ENCODE assay signal across 10 cellular contexts in genomic region chr4:125244848-125245450, GRCh38.
A peak's percentile ranks its signal among the peaks of the same experiment; 100 is the strongest.
DNase-seq lines count a peak whose midpoint lies in the region; ATAC-seq and TF ChIP-seq lines count a peak whose summit lies in the region.
"Had no signal": no experiment of that assay in that cellular context is flagged by ENCODE, and none has a peak within 500 bp of the region (broad histone marks: within the 10 kb centered on the region; RNA-seq: fewer than 3 reads in every experiment).

No MANE protein-coding gene starts in this region.

- no peak overlapping the region for H3K4me3 Mint-ChIP-seq in glutamatergic neuron (ENCODE audit: unreplicated experiment)
- H3K4me3 Mint-ChIP-seq in type B pancreatic cell: no peak overlapping the region

- H3K9me3 Mint-ChIP-seq in glutamatergic neuron (ENCODE audit: unreplicated experiment): no peaks in the 10 kb centered on the region
- H3K9me3 Mint-ChIP-seq in type B pancreatic cell: no peaks in the 10 kb centered on the region

- peaks cover 2% of the 10 kb centered on the region for H3K27me3 Mint-ChIP-seq in glutamatergic neuron (ENCODE audit: unreplicated experiment)
- no peaks in the 10 kb centered on the region for H3K27me3 Mint-ChIP-seq in type B pancreatic cell

- H3K4me1 ChIP-seq in heart left ventricle: no peaks in the 10 kb centered on the region
- no peaks in the 10 kb centered on the region for H3K4me1 ChIP-seq in right atrium auricular region
- H3K4me1 ChIP-seq: Caco-2 had no signal

- TF ChIP-seq POLR2A in heart left ventricle (IDR thresholded peaks at IDR 0.05): no peak

- H3K36me3 ChIP-seq in heart left ventricle: no peaks in the 10 kb centered on the region
- no peaks in the 10 kb centered on the region for H3K36me3 ChIP-seq in right atrium auricular region

- 32 to 46% (median 40%) methylated on average over 2 of the region's 2 CpGs for WGBS in heart left ventricle, 4 donors

- H3K4me3 ChIP-seq in heart left ventricle: no peak overlapping the region
- H3K4me3 ChIP-seq in right atrium auricular region: no peak overlapping the region

- H3K4me1 Mint-ChIP-seq in glutamatergic neuron (ENCODE audit: low read depth, unreplicated experiment) (peaks cover 11% of the 10 kb centered on the region), type B pancreatic cell (ENCODE audit: unreplicated experiment) (peaks cover 5% of the 10 kb centered on the region)

- intact Hi-C loops in heart left ventricle (cut with DNase I) (loop anchor here (1.0 to 10.0 kb wide), 6 partner anchors 540 to 913 kb away; no protein-coding TSS in a partner anchor), left ventricle myocardium superior (cut with micrococcal nuclease) (loop anchor here (2.0 kb wide), 1 partner anchor 912 kb away; no protein-coding TSS in a partner anchor)

- TF ChIP-seq CTCF in heart left ventricle (IDR thresholded peaks at IDR 0.05) (peak in 10 of 12 donors; percentile 28 to 63 (median 56)), right atrium auricular region (IDR thresholded peaks at IDR 0.05) (peak in 1 of 2 donors; percentile 56), VCaP (conservative IDR thresholded peaks at IDR 0.05) (peak; percentile 66), glutamatergic neuron (IDR thresholded peaks at IDR 0.05; ENCODE audit: partially characterized antibody, unreplicated experiment) (peak; percentile 24), type B pancreatic cell (conservative IDR thresholded peaks at IDR 0.05) (peak; percentile 72)

- DNase-seq in heart left ventricle: no peak
- DNase-seq in right atrium auricular region (ENCODE audit: low spot score): no peak
- no peak for DNase-seq in glutamatergic neuron
- no peak for DNase-seq in type B pancreatic cell (ENCODE audit: extremely low spot score, unreplicated experiment)
- DNase-seq in activated effector memory CD4-positive, alpha-beta T cell treated with anti-CD3 and anti-CD28 coated beads, Interleukin-2, amount 50 U/mL, for 16 hours: no peak
- no peak for DNase-seq in left ventricle myocardium superior
- DNase-seq: Caco-2; stimulated activated CD4-positive, alpha-beta T cell treated with anti-CD3 and anti-CD28 coated beads, Interleukin-12 subunit alpha, Interleukin-12 subunit beta, amount 100 ng/mL, for 4 hours had no signal

- ATAC-seq in heart left ventricle (no peak), HG02852 (IDR thresholded peaks at IDR 0.05; ENCODE audit: unreplicated experiment) (no peak), left ventricle myocardium superior (no peak)

- H3K27ac ChIP-seq in heart left ventricle (no peak overlapping the region), right atrium auricular region (no peak overlapping the region), VCaP (no peak overlapping the region; the same call in 1 of the 2 replicates)

- H3K27me3 ChIP-seq in heart left ventricle (no peaks in the 10 kb centered on the region), right atrium auricular region (no peaks in the 10 kb centered on the region)

- H3K36me3 Mint-ChIP-seq in glutamatergic neuron (ENCODE audit: unreplicated experiment) (no peaks in the 10 kb centered on the region), type B pancreatic cell (no peaks in the 10 kb centered on the region)

- H3K9me3 ChIP-seq in heart left ventricle (no peaks in the 10 kb centered on the region), right atrium auricular region (no peaks in the 10 kb centered on the region)
- H3K9me3 ChIP-seq: Caco-2 had no signal

- H3K27ac Mint-ChIP-seq in glutamatergic neuron (ENCODE audit: unreplicated experiment) (no peak overlapping the region), type B pancreatic cell (no peak overlapping the region)
